In genomic region chr15:90337256-90337655, GRCh38 we compare ENCODE assay signal across 12 cellular contexts. TPM values are rescaled to one million over a fixed set of nuclear protein-coding genes. Genes with fewer than 3 reads are reported as not detected.
A peak's percentile ranks its signal among the peaks of the same experiment; 100 is the strongest.
DNase-seq lines count a peak whose midpoint lies in the region; ATAC-seq and TF ChIP-seq lines count a peak whose summit lies in the region.
"Had no signal": no experiment of that assay in that cellular context is flagged by ENCODE, and none has a peak within 500 bp of the region (broad histone marks: within the 10 kb centered on the region; RNA-seq: fewer than 3 reads in every experiment).

No MANE protein-coding gene starts in this region.

- H3K9ac ChIP-seq in GM23248 (no peak overlapping the region), endodermal cell (ENCODE audit: extremely low read depth, low read length, poor library complexity, severe bottlenecking) (no peak overlapping the region)

- H3K36me3 ChIP-seq in GM23248 (ENCODE audit: low read depth): no peaks in the 10 kb centered on the region
- H3K36me3 ChIP-seq in sigmoid colon: no peaks in the 10 kb centered on the region
- no peaks in the 10 kb centered on the region for H3K36me3 ChIP-seq in CD8-positive, alpha-beta memory T cell (ENCODE audit: insufficient read depth, low read length)
- no peaks in the 10 kb centered on the region for H3K36me3 ChIP-seq in endodermal cell (ENCODE audit: control insufficient read depth, insufficient read depth, low read length)

- H3K27me3 Mint-ChIP-seq in MCF 10A (ENCODE audit: insufficient read depth, unreplicated experiment) (no peaks in the 10 kb centered on the region), endodermal cell (ENCODE audit: insufficient read depth) (peaks cover 45% of the 10 kb centered on the region)
- no peaks in the 10 kb centered on the region for H3K27me3 Mint-ChIP-seq in CD8-positive, alpha-beta memory T cell
- H3K27me3 Mint-ChIP-seq: memory B cell had no signal

- H3K27me3 ChIP-seq in GM23248 (replicated peaks; ENCODE audit: insufficient read depth) (no peaks in the 10 kb centered on the region), sigmoid colon (no peaks in the 10 kb centered on the region), endodermal cell (ENCODE audit: control insufficient read depth, insufficient read depth, low read length, poor library complexity, severe bottlenecking) (peaks cover 50% of the 10 kb centered on the region)
- no peaks in the 10 kb centered on the region for H3K27me3 ChIP-seq in CD8-positive, alpha-beta memory T cell (ENCODE audit: insufficient read depth, low read length, poor library complexity, severe bottlenecking)

- no peaks in the 10 kb centered on the region for H3K79me2 ChIP-seq in GM23248 (ENCODE audit: insufficient read depth)

- DNase-seq in GM23248 (no peak), NOMO-1 (lab: John Stamatoyannopoulos, UW; ENCODE audit: unreplicated experiment in 2 of 2) (peak; percentile 69 to 72), MCF 10A (ENCODE audit: unreplicated experiment) (peak; percentile 51), sigmoid colon (peak; percentile 11), endodermal cell (no peak)
- no peak for DNase-seq in CD8-positive, alpha-beta memory T cell
- DNase-seq: activated CD4-positive, alpha-beta T cell treated with anti-CD3 and anti-CD28 coated beads, Interleukin-2, amount 50 U/mL, for 48 hours; H7; SHP77 had no signal

- H3F3A ChIP-seq in GM23248 (ENCODE audit: insufficient read depth): peaks cover 14% of the 10 kb centered on the region

- H3K4me3 ChIP-seq in GM23248 (no peak overlapping the region), sigmoid colon (no peak overlapping the region), endodermal cell (ENCODE audit: low read length) (no peak overlapping the region)
- no peak overlapping the region for H3K4me3 ChIP-seq in CD8-positive, alpha-beta memory T cell (ENCODE audit: low read length)

- no peak for TF ChIP-seq POLR2A in sigmoid colon (IDR thresholded peaks at IDR 0.05)
- TF ChIP-seq POLR2A in GM18505 (IDR thresholded peaks at IDR 0.05; ENCODE audit: borderline replicate concordance, extremely low read depth, insufficient read depth, insufficient read length): no peak

- H3K9me2 ChIP-seq in GM23248 (ENCODE audit: insufficient read depth): no peaks in the 10 kb centered on the region

- H3K27ac ChIP-seq in GM23248 (peak overlapping the region; percentile 16; the same call in 1 of the 2 replicates), sigmoid colon (no peak overlapping the region), endodermal cell (ENCODE audit: low read depth, low read length) (no peak overlapping the region)
- H3K27ac ChIP-seq in CD8-positive, alpha-beta memory T cell (ENCODE audit: low read depth, low read length): no peak overlapping the region
- H3K27ac ChIP-seq: C4-2B had no signal

- 95 to 96% methylated on average over 4 of the region's 4 CpGs for WGBS in GM23248 (ENCODE audit: low coverage in 1 of 2, low lambda C conversion rate in 2 of 2, missing lambda C conversion rate in 2 of 2), 2 experiments
- WGBS in sigmoid colon, 2 donors: 73% methylated on average over 4 of the region's 4 CpGs
- 89 to 97% methylated on average over 3 to 4 of the region's 4 CpGs for WGBS in endodermal cell (ENCODE audit: insufficient coverage in 1 of 2, insufficient read length in 1 of 2), 2 experiments

- H3K4me3 Mint-ChIP-seq in MCF 10A (ENCODE audit: unreplicated experiment): no peak overlapping the region
- no peak overlapping the region for H3K4me3 Mint-ChIP-seq in CD8-positive, alpha-beta memory T cell
- H3K4me3 Mint-ChIP-seq in endodermal cell: no peak overlapping the region
- H3K4me3 Mint-ChIP-seq: memory B cell had no signal

- H3K4me1 Mint-ChIP-seq in MCF 10A (ENCODE audit: insufficient read depth, unreplicated experiment) (peaks cover 16% of the 10 kb centered on the region), endodermal cell (peaks cover 4% of the 10 kb centered on the region)
- H3K4me1 Mint-ChIP-seq in CD8-positive, alpha-beta memory T cell: peaks cover 2 to 6% (median 5%) of the 10 kb centered on the region in 3 donors

- H3K36me3 Mint-ChIP-seq in MCF 10A (ENCODE audit: insufficient read depth, unreplicated experiment) (no peaks in the 10 kb centered on the region), endodermal cell (ENCODE audit: low read depth) (no peaks in the 10 kb centered on the region)
- no peaks in the 10 kb centered on the region for H3K36me3 Mint-ChIP-seq in CD8-positive, alpha-beta memory T cell
- H3K36me3 Mint-ChIP-seq: memory B cell had no signal

- 0 out of 2 replicates have a peak overlapping the region, but pooled peaks have one; percentile 39 for H2AFZ ChIP-seq in GM23248

- intact Hi-C loops in MCF 10A (cut with micrococcal nuclease): no loop called here
- intact Hi-C loops in sigmoid colon (cut with DNase I): no loop called here

- H3K9me3 Mint-ChIP-seq in MCF 10A (ENCODE audit: unreplicated experiment) (no peaks in the 10 kb centered on the region), endodermal cell (peaks cover 3% of the 10 kb centered on the region)
- no peaks in the 10 kb centered on the region for H3K9me3 Mint-ChIP-seq in CD8-positive, alpha-beta memory T cell
- H3K9me3 Mint-ChIP-seq: memory B cell had no signal

- peak overlapping the region; percentile 29 for H3K4me2 ChIP-seq in GM23248 (ENCODE audit: unreplicated experiment)

- no peak for TF ChIP-seq EP300 in sigmoid colon (IDR thresholded peaks at IDR 0.05)

- CTCF ChIA-PET in MCF 10A (lab: Yijun Ruan, JAX): interaction anchor here (0.6 to 4.5 kb wide), 6 partner anchors 10 to 566 kb away, joined by 3 to 25 read pairs (median 3); partner anchors contain the start of gene MAN2A2
- CTCF ChIA-PET in CD8-positive, alpha-beta memory T cell (lab: Charles Lee): no interaction called here

- no TSS peak for BruUV-seq in MCF 10A (replicated peaks; lab: Mats Ljungman, UMichigan)

- H4K20me1 ChIP-seq in GM23248 (ENCODE audit: insufficient read depth): no peaks in the 10 kb centered on the region

- ATAC-seq in GM18505 (IDR thresholded peaks at IDR 0.05; ENCODE audit: unreplicated experiment): no peak

- POLR2A ChIA-PET in MCF 10A (lab: Yijun Ruan, JAX): interaction anchor here (0.9 to 1.7 kb wide), 6 partner anchors 10 to 30 kb away, joined by 3 to 5 read pairs (median 3); no protein-coding TSS in a partner anchor
- POLR2A ChIA-PET in CD8-positive, alpha-beta memory T cell (lab: Charles Lee): no interaction called here

- H3K4me1 ChIP-seq in GM23248 (ENCODE audit: insufficient read depth): peaks cover 14% of the 10 kb centered on the region
- no peaks in the 10 kb centered on the region for H3K4me1 ChIP-seq in sigmoid colon
- H3K4me1 ChIP-seq in CD8-positive, alpha-beta memory T cell (ENCODE audit: insufficient read depth, low read length): peaks cover 10% of the 10 kb centered on the region
- no peaks in the 10 kb centered on the region for H3K4me1 ChIP-seq in endodermal cell (ENCODE audit: control insufficient read depth, insufficient read depth, low read length)

- H3K27ac Mint-ChIP-seq in MCF 10A (ENCODE audit: low read depth, unreplicated experiment) (no peak overlapping the region), endodermal cell (no peak overlapping the region)
- peak overlapping the region in 1 of 8 donors; percentile 49 for H3K27ac Mint-ChIP-seq in CD8-positive, alpha-beta memory T cell
- H3K27ac Mint-ChIP-seq: memory B cell had no signal

- no peaks in the 10 kb centered on the region for H3K9me3 ChIP-seq in GM23248 (ENCODE audit: low read depth)
- no peaks in the 10 kb centered on the region for H3K9me3 ChIP-seq in sigmoid colon
- H3K9me3 ChIP-seq in CD8-positive, alpha-beta memory T cell (ENCODE audit: low read length): no peaks in the 10 kb centered on the region
- H3K9me3 ChIP-seq in endodermal cell (ENCODE audit: control insufficient read depth, low read length): no peaks in the 10 kb centered on the region

- in situ Hi-C loops in GM23248 (cut with MboI): no loop called here

- TF ChIP-seq CTCF in MCF 10A (IDR thresholded peaks at IDR 0.05; ENCODE audit: unreplicated experiment): no peak
- no peak for TF ChIP-seq CTCF in sigmoid colon (IDR thresholded peaks at IDR 0.05)
- TF ChIP-seq CTCF in endodermal cell (conservative IDR thresholded peaks at IDR 0.05): no peak

RNA-seq across cellular contexts. Expression of gene ZNF774, which starts 14.8 kb away (rescaled TPM):
- 0.22 and 0.51 TPM in 2 replicates for total RNA-seq in GM23248 (2014; rRNA removed; shearing (Covaris generic))
- polyA plus RNA-seq in GM23248 (2016; fragmentation: Nextera tagmentation; extraction: Ambion mirVana): 0.66 and 1.6 TPM in 2 replicates
- total RNA-seq in MCF 10A (2022): 2.6 and 4.8 TPM in 2 replicates
- total RNA-seq in sigmoid colon: 1 to 10 TPM; 1.5 to 4.3 (median 2.5) TPM
- polyA plus RNA-seq in sigmoid colon: 1 to 10 TPM; 1.4 to 4.0 (median 1.8) TPM
- under 1 TPM; 0.50 to 0.64 TPM for total RNA-seq in CD8-positive, alpha-beta memory T cell
- polyA plus RNA-seq in CD8-positive, alpha-beta memory T cell: not detected
- total RNA-seq in endodermal cell: 1 to 10 TPM; 2.5 to 3.6 TPM
- 2.0 TPM for polyA plus RNA-seq in endodermal cell (2013, experiment 1 of 2)
- polyA plus RNA-seq in endodermal cell (2013, experiment 2 of 2): 2.5 TPM

RNA-seq across cellular contexts. Expression of gene IQGAP1, which starts 50.8 kb away (rescaled TPM):
- 165 and 185 TPM in 2 replicates for total RNA-seq in GM23248 (2014; rRNA removed; shearing (Covaris generic))
- polyA plus RNA-seq in GM23248 (2016; fragmentation: Nextera tagmentation; extraction: Ambion mirVana): 97.4 and 101 TPM in 2 replicates
- 264 and 284 TPM in 2 replicates for total RNA-seq in MCF 10A (2022)
- 100 to 1,000 TPM; 135 to 283 (median 183) TPM for total RNA-seq in sigmoid colon
- polyA plus RNA-seq in sigmoid colon: 100 to 1,000 TPM in 1 of 3 donors, 10 to 100 TPM in 2; 96.7 to 120 (median 97.6) TPM
- 100 to 1,000 TPM; 173 to 176 TPM for total RNA-seq in CD8-positive, alpha-beta memory T cell
- 151 TPM for polyA plus RNA-seq in CD8-positive, alpha-beta memory T cell
- total RNA-seq in endodermal cell: 100 to 1,000 TPM in 1 of 2 donors, 10 to 100 TPM in 1; 94.4 to 124 TPM
- 48.6 TPM for polyA plus RNA-seq in endodermal cell (2013, experiment 1 of 2)
- 59.3 TPM for polyA plus RNA-seq in endodermal cell (2013, experiment 2 of 2)

Comparison
In these comparisons a context has a peak if more than half of its experiments do, and no peak if none do; other contexts are left out.
1. DNase-seq: peak in NOMO-1 (2 of 2), MCF 10A (single experiment) and sigmoid colon (single experiment); none in GM23248 (single experiment), CD8-positive, alpha-beta memory T cell (0 of 5) and endodermal cell (single experiment).